ENCODE assay signal across 15 cellular contexts in the genomic region with DNA sequence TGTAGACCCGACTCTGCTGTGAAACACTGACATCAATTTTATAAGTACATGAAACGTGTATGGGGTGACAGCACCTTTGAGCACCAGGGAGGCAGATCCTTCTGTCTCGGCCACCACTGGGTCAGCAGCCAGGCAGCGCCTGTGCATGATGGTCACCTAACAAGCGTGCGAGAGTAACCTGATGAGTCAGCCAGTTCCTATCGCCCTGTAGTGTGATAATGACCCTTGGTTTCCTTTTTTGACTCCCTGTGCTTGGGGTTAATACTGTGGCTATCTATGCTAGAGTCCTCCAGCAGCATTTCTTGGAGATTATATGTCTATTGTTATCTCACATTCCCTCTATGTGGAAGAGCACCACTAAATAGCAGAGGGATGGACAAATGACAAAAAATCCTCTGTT.
"Had no signal": no experiment of that assay in that cellular context is flagged by ENCODE, and none has a peak within 500 bp of the region (broad histone marks: within the 10 kb centered on the region; RNA-seq: fewer than 3 reads in every experiment).

No MANE protein-coding gene starts in this region.

- DNase-seq: activated CD4-positive, alpha-beta memory T cell treated with anti-CD3 and anti-CD28 coated beads for 36 hours; activated CD4-positive, alpha-beta T cell treated with anti-CD3 and anti-CD28 coated beads for 1 hour; activated CD8-positive, alpha-beta memory T cell treated with anti-CD3 and anti-CD28 coated beads, Interleukin-2, amount 10 ng/mL, durations not matched to agents 7 days and 5 days; activated naive CD4-positive, alpha-beta T cell treated with anti-CD3 and anti-CD28 coated beads, Interleukin-2, amount 10 ng/mL, durations not matched to agents 7 days and 5 days; activated T-cell treated with anti-CD3 and anti-CD28 coated beads, Interleukin-2, amount 50 U/mL, for 1 hour; erythroblast; islet precursor cell; mesendoderm; nucleus accumbens; right cardiac atrium; stimulated activated CD4-positive, alpha-beta T cell treated with anti-CD3 and anti-CD28 coated beads, Interleukin-4, amount 100 ng/mL, for 4 hours; stimulated activated naive CD8-positive, alpha-beta T cell treated with anti-CD3 and anti-CD28 coated beads, Interleukin-15, Interleukin-2, amounts not matched to agents 100 U/mL and 50 U/mL, for 24 hours had no signal

- H3K27ac Mint-ChIP-seq: activated CD4-positive, alpha-beta memory T cell treated with anti-CD3 and anti-CD28 coated beads for 36 hours; activated CD8-positive, alpha-beta memory T cell treated with anti-CD3 and anti-CD28 coated beads, Interleukin-2, amount 10 ng/mL, durations not matched to agents 7 days and 5 days; activated naive CD4-positive, alpha-beta T cell treated with anti-CD3 and anti-CD28 coated beads, Interleukin-2, amount 10 ng/mL, durations not matched to agents 7 days and 5 days; activated T-helper 2 cell treated with anti-CD3 and anti-CD28 coated beads, Interferon-gamma antibody, Interleukin-2, Interleukin-4, amounts not matched to agents 10 μg/mL and 5 μg/mL and 100 μg/mL, durations not matched to agents 14 hours and 24 hours and 36 hours; natural killer cell treated with Interleukin-12 subunit alpha and Interleukin-12 subunit beta and Interleukin-15 and Interleukin-18, amount 100 ng/mL, for 72 hours; progenitor cell of endocrine pancreas had no signal

- H3K36me3 Mint-ChIP-seq: activated CD4-positive, alpha-beta memory T cell treated with anti-CD3 and anti-CD28 coated beads for 36 hours; activated CD8-positive, alpha-beta memory T cell treated with anti-CD3 and anti-CD28 coated beads, Interleukin-2, amount 10 ng/mL, durations not matched to agents 7 days and 5 days; activated naive CD4-positive, alpha-beta T cell treated with anti-CD3 and anti-CD28 coated beads, Interleukin-2, amount 10 ng/mL, durations not matched to agents 7 days and 5 days; natural killer cell treated with Interleukin-12 subunit alpha and Interleukin-12 subunit beta and Interleukin-15 and Interleukin-18, amount 100 ng/mL, for 72 hours had no signal

- H3K4me3 Mint-ChIP-seq: activated CD4-positive, alpha-beta memory T cell treated with anti-CD3 and anti-CD28 coated beads for 36 hours; activated CD8-positive, alpha-beta memory T cell treated with anti-CD3 and anti-CD28 coated beads, Interleukin-2, amount 10 ng/mL, durations not matched to agents 7 days and 5 days; activated naive CD4-positive, alpha-beta T cell treated with anti-CD3 and anti-CD28 coated beads, Interleukin-2, amount 10 ng/mL, durations not matched to agents 7 days and 5 days; natural killer cell treated with Interleukin-12 subunit alpha and Interleukin-12 subunit beta and Interleukin-15 and Interleukin-18, amount 100 ng/mL, for 72 hours had no signal

- H3K27me3 Mint-ChIP-seq: activated CD4-positive, alpha-beta memory T cell treated with anti-CD3 and anti-CD28 coated beads for 36 hours; activated CD8-positive, alpha-beta memory T cell treated with anti-CD3 and anti-CD28 coated beads, Interleukin-2, amount 10 ng/mL, durations not matched to agents 7 days and 5 days; activated naive CD4-positive, alpha-beta T cell treated with anti-CD3 and anti-CD28 coated beads, Interleukin-2, amount 10 ng/mL, durations not matched to agents 7 days and 5 days; natural killer cell treated with Interleukin-12 subunit alpha and Interleukin-12 subunit beta and Interleukin-15 and Interleukin-18, amount 100 ng/mL, for 72 hours; progenitor cell of endocrine pancreas had no signal

- H3K4me1 Mint-ChIP-seq: activated CD8-positive, alpha-beta memory T cell treated with anti-CD3 and anti-CD28 coated beads, Interleukin-2, amount 10 ng/mL, durations not matched to agents 7 days and 5 days; activated naive CD4-positive, alpha-beta T cell treated with anti-CD3 and anti-CD28 coated beads, Interleukin-2, amount 10 ng/mL, durations not matched to agents 7 days and 5 days had no signal

- H3K9me3 Mint-ChIP-seq: activated CD4-positive, alpha-beta memory T cell treated with anti-CD3 and anti-CD28 coated beads for 36 hours; activated naive CD4-positive, alpha-beta T cell treated with anti-CD3 and anti-CD28 coated beads, Interleukin-2, amount 10 ng/mL, durations not matched to agents 7 days and 5 days; activated T-helper 2 cell treated with anti-CD3 and anti-CD28 coated beads, Interferon-gamma antibody, Interleukin-2, Interleukin-4, amounts not matched to agents 10 μg/mL and 5 μg/mL and 100 μg/mL, durations not matched to agents 14 hours and 24 hours and 36 hours had no signal
